ENCODE assay signal across 8 cellular contexts in the genomic region with DNA sequence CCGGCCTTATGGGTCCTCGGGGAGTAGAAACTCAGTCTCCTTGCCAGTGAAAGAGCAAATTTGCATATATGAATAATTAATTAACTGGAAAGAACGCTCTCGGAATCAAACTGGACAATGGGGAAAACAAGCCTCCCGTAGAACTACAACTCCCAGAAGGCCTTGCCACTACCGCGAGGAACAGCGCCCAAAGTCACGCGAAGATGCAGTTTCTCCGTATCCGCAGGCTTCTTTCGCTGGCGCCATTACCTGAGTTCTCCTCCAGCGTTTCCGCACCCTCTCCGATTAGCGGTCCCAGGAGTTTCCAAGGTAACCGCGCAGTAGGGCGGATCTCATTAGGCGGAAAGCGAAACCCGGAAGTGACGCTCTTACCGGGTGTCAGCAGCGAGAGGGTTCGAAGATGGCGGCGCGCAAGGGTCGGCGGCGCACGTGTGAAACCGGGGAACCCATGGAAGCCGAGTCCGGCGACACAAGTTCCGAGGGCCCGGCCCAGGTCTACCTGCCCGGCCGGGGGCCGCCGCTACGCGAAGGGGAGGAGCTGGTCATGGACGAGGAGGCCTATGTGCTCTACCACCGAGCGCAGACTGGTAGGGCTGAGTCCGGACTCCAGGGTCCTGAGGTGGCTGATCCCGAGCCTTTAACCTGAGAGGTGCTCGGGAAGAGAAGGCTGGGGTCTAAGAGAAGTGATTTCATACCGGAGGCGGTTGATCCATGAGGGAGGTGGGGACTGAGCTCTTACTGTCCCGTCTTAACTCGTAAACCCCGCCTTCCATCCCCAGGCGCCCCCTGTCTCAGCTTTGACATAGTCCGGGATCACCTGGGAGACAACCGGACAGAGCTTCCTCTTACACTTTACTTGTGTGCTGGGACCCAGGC. TPM values are rescaled to one million over a fixed set of nuclear protein-coding genes. Genes with fewer than 3 reads are reported as not detected.
DNase-seq lines count a peak whose midpoint lies in the region; ATAC-seq, FAIRE-seq and TF ChIP-seq lines count a peak whose summit lies in the region.

A gene (plus strand): TSS at position 378 of the 876 bp plus-strand sequence. CDS start 23 bp downstream, at position 401.

- H3K18ac ChIP-seq in H1 (ENCODE audit: extremely low read depth, low read length): no peak within 1 kb of the TSS; the same call in 1 of the 2 replicates
- H3K18ac ChIP-seq in mesenchymal stem cell (ENCODE audit: low read depth in 1 of 2, low read length in 2 of 2): peak within 1 kb of the TSS; percentile 25 to 69

- H3K27me3 ChIP-seq in H1 (replicated peaks in 1 of 4; ENCODE audit: control insufficient read depth in 3 of 4, extremely low read depth in 1 of 4, insufficient read depth in 3 of 4, low read length in 3 of 4) (no peaks in the 10 kb centered on the region), mesenchymal stem cell (ENCODE audit: control insufficient read depth in 1 of 2, insufficient read depth in 1 of 2, low read length in 2 of 2) (no peaks in the 10 kb centered on the region)

- POLR2A ChIA-PET in H1 (lab: Charles Lee; ENCODE audit: partially characterized antibody): interaction anchor here (0.6 to 3.0 kb wide), 27 partner anchors 8 to 112 kb away, joined by 3 to 17 read pairs (median 4); a partner anchor contains a TSS

- DNase-seq in CMK (ENCODE audit: low read depth) (peak; percentile 93), HTR-8/SVneo (ENCODE audit: insufficient read length, low spot score) (peak; percentile 97), NOMO-1 treated with dmso at 0.1 percent for 144 hours (lab: John Stamatoyannopoulos, UW; ENCODE audit: unreplicated experiment) (peak; percentile 86), H1 (ENCODE audit: low read depth in 1 of 2, low spot score in 2 of 2) (peak; percentile 90 to 91), mesenchymal stem cell (peak; percentile 98)
- DNase-seq in activated CD8-positive, alpha-beta memory T cell treated with anti-CD3 and anti-CD28 coated beads for 48 hours (ENCODE audit: low read depth in 2 of 3, low spot score in 2 of 3): peak; percentile 65 to 84 (median 77)
- peak; percentile 81 for DNase-seq in stimulated activated CD8-positive, alpha-beta memory T cell treated with anti-CD3 and anti-CD28 coated beads, Interleukin-12 subunit alpha, Interleukin-12 subunit beta, amount 100 ng/mL, for 4 hours (ENCODE audit: low read depth)

- H2BK12ac ChIP-seq in H1 (ENCODE audit: low read depth, low read length) (no peak within 1 kb of the TSS; the same call in 1 of the 2 replicates), mesenchymal stem cell (ENCODE audit: low read length in 2 of 2) (no peak within 1 kb of the TSS)

- FAIRE-seq in HTR-8/SVneo (lab: Jason Lieb, UNC) (peak; percentile 94), H1 (lab: Jason Lieb, UNC) (peak; percentile 89)

- H3K79me1 ChIP-seq in H1 (ENCODE audit: low read depth, low read length) (peaks cover 2% of the 10 kb centered on the region; the same call in 1 of the 2 replicates), mesenchymal stem cell (replicated peaks; ENCODE audit: low read length, poor library complexity, severe bottlenecking) (peaks cover 41% of the 10 kb centered on the region)

- H3K9me3 ChIP-seq in H1 (ENCODE audit: insufficient read depth in 2 of 2, low read depth in 1 of 2, low read length in 1 of 2): no peaks in the 10 kb centered on the region
- H3K9me3 ChIP-seq in mesenchymal stem cell (ENCODE audit: control insufficient read depth, low read length): no peaks in the 10 kb centered on the region

- 0 out of 4 replicates have a peak, but pooled peaks of 1 of the 2 experiments have one; percentile 0 for TF ChIP-seq RAD21 in H1 (IDR thresholded peaks at IDR 0.05 in 1 of 2, conservative IDR thresholded peaks at IDR 0.05 in 1 of 2; ENCODE audit: low read depth in 2 of 2, low read length in 2 of 2)

- H4K8ac ChIP-seq in H1 (ENCODE audit: extremely low read depth, insufficient read depth, low read length) (peak within 1 kb of the TSS; percentile 98; the same call in 1 of the 2 replicates), mesenchymal stem cell (ENCODE audit: low read length) (peak within 1 kb of the TSS; percentile 4)

- H3K4me1 ChIP-seq in H1 (replicated peaks in 1 of 4; ENCODE audit: control insufficient read depth in 3 of 4, insufficient read depth in 4 of 4, low read length in 3 of 4) (peaks cover 0 to 5% (median 4%) of the 10 kb centered on the region in 4 experiments; a peak in 4 of 7 replicates), mesenchymal stem cell (ENCODE audit: control insufficient read depth, insufficient read depth, low read depth, low read length) (peaks cover 18% of the 10 kb centered on the region)

- no peak within 1 kb of the TSS for H2BK20ac ChIP-seq in H1 (ENCODE audit: low read length)

- peak within 1 kb of the TSS; percentile 63 for H4K5ac ChIP-seq in H1 (ENCODE audit: insufficient read length, low read depth, low read length)

- H2BK120ac ChIP-seq in H1 (replicated peaks; ENCODE audit: low read depth, low read length) (no peak within 1 kb of the TSS), mesenchymal stem cell (ENCODE audit: low read depth, low read length) (no peak within 1 kb of the TSS)

- CTCF ChIA-PET in H1 (lab: Charles Lee; ENCODE audit: partially characterized antibody): interaction anchor here (0.7 to 1.9 kb wide), 10 partner anchors 10 to 169 kb away, joined by 3 to 8 read pairs (median 4); a partner anchor contains a TSS

- no peak within 1 kb of the TSS for H2AK5ac ChIP-seq in H1 (ENCODE audit: low read depth, low read length)
- H2AK5ac ChIP-seq in mesenchymal stem cell (ENCODE audit: low read length, severe bottlenecking): peak within 1 kb of the TSS; percentile 91

- no peak for TF ChIP-seq CTCF in H1 (IDR thresholded peaks at IDR 0.05; ENCODE audit: control extremely low read depth in 1 of 3, insufficient read depth in 1 of 3, low read depth in 1 of 3, low read length in 3 of 3)

- H3K27ac ChIP-seq in H1 (ENCODE audit: low read depth, low read length) (peak within 1 kb of the TSS; percentile 62), mesenchymal stem cell (ENCODE audit: low read length, poor library complexity, severe bottlenecking) (peak within 1 kb of the TSS; percentile 81)

- peak within 1 kb of the TSS; percentile 64 to 93 (median 92) for H3K9ac ChIP-seq in H1 (replicated peaks in 1 of 4; ENCODE audit: extremely low read depth in 1 of 4, low read depth in 3 of 4, low read length in 3 of 4)
- H3K9ac ChIP-seq in mesenchymal stem cell (ENCODE audit: low read length): peak within 1 kb of the TSS; percentile 95

- peaks cover 0 to 8% of the 10 kb centered on the region in 2 experiments; a peak in 2 of 4 replicates for H3K79me2 ChIP-seq in H1 (ENCODE audit: control insufficient read depth in 1 of 2, insufficient read depth in 2 of 2, low read length in 2 of 2)

- peak; percentile 77 for ATAC-seq in GM21360 (IDR thresholded peaks at IDR 0.05; ENCODE audit: unreplicated experiment)

- peaks cover 9% of the 10 kb centered on the region for H3K23me2 ChIP-seq in H1 (ENCODE audit: low read depth, low read length)

- H3K23ac ChIP-seq in H1 (ENCODE audit: insufficient read length): no peak within 1 kb of the TSS
- no peak within 1 kb of the TSS for H3K23ac ChIP-seq in mesenchymal stem cell (ENCODE audit: low read length in 2 of 2)

- H2BK5ac ChIP-seq in H1 (ENCODE audit: low read depth, low read length) (peak within 1 kb of the TSS; percentile 63), mesenchymal stem cell (ENCODE audit: low read depth, low read length, poor library complexity, severe bottlenecking) (no peak within 1 kb of the TSS)

- TF ChIP-seq EP300 in H1 (IDR thresholded peaks at IDR 0.05; ENCODE audit: borderline replicate concordance in 1 of 2, low read depth in 2 of 2, low read length in 2 of 2): no peak

- WGBS in H1 (ENCODE audit: extremely low coverage in 1 of 2, insufficient coverage in 1 of 2, insufficient read length in 1 of 2, insufficient replicate concordance in 2 of 2, low coverage in 1 of 2, low lambda C conversion rate in 2 of 2, missing lambda C conversion rate in 1 of 2), 2 experiments: 1% methylated on average over 60 of the region's 61 CpGs; no CpG with 5 or more reads in 1 of the 2 experiments
- under 1% methylated on average over 61 of the region's 61 CpGs for WGBS in mesenchymal stem cell

- peak within 1 kb of the TSS; percentile 54 for H2AFZ ChIP-seq in H1 (ENCODE audit: low read length)
- peak within 1 kb of the TSS; percentile 94 for H2AFZ ChIP-seq in mesenchymal stem cell (ENCODE audit: low read depth, low read length)

- H2BK15ac ChIP-seq in H1 (ENCODE audit: low read length): no peak within 1 kb of the TSS
- peak within 1 kb of the TSS; percentile 82 for H2BK15ac ChIP-seq in mesenchymal stem cell (ENCODE audit: low read depth, poor library complexity, severe bottlenecking)

- H3K36me3 ChIP-seq in H1 (ENCODE audit: control insufficient read depth in 2 of 4, insufficient read depth in 4 of 4, low read length in 3 of 4) (peaks cover 12 to 32% (median 26%) of the 10 kb centered on the region in 4 experiments), mesenchymal stem cell (ENCODE audit: control insufficient read depth in 1 of 2, insufficient read depth in 2 of 2, low read depth in 1 of 2, low read length in 2 of 2) (peaks cover 35 to 41% of the 10 kb centered on the region in 2 experiments)

- H3K4ac ChIP-seq in H1 (replicated peaks; ENCODE audit: insufficient read length, low read depth, low read length) (peak within 1 kb of the TSS; percentile 61), mesenchymal stem cell (ENCODE audit: low read depth in 1 of 2, low read length in 2 of 2) (peak within 1 kb of the TSS; percentile 27 to 55)

- H3K14ac ChIP-seq in H1 (ENCODE audit: insufficient read length) (no peak within 1 kb of the TSS), mesenchymal stem cell (ENCODE audit: low read length in 2 of 2) (peak within 1 kb of the TSS in 1 of 2 experiments; percentile 79)

- TF ChIP-seq POLR2A in H1 (IDR thresholded peaks at IDR 0.05; ENCODE audit: control extremely low read depth in 1 of 2, low read depth in 2 of 2, low read length in 2 of 2): peak; percentile 47 to 94

- H4K91ac ChIP-seq in H1 (replicated peaks; ENCODE audit: insufficient read length, low read length) (peak within 1 kb of the TSS; percentile 61), mesenchymal stem cell (ENCODE audit: low read length) (peak within 1 kb of the TSS; percentile 65)

- H3K56ac ChIP-seq in H1 (replicated peaks; ENCODE audit: insufficient read length, low read depth, low read length): peak within 1 kb of the TSS; percentile 62

- H3K4me2 ChIP-seq in H1 (ENCODE audit: insufficient read depth in 1 of 2, low read depth in 2 of 2, low read length in 2 of 2): peak within 1 kb of the TSS; percentile 53 to 85
- H3K4me2 ChIP-seq in mesenchymal stem cell (ENCODE audit: low read length, poor library complexity, severe bottlenecking): peak within 1 kb of the TSS; percentile 96

- peak within 1 kb of the TSS; percentile 80 to 99 (median 95) for H3K4me3 ChIP-seq in H1 (ENCODE audit: extremely low read depth in 1 of 4, insufficient read depth in 2 of 4, low read depth in 3 of 4, low read length in 4 of 4)
- H3K4me3 ChIP-seq in mesenchymal stem cell (ENCODE audit: insufficient read depth in 1 of 2, low read depth in 1 of 2, low read length in 2 of 2): peak within 1 kb of the TSS; percentile 89 to 98

- peaks cover 0 to 11% of the 10 kb centered on the region in 2 experiments for H4K20me1 ChIP-seq in H1 (replicated peaks in 1 of 2; ENCODE audit: control insufficient read depth in 1 of 2, insufficient read depth in 2 of 2, low read length in 2 of 2)

RNA-seq across cellular contexts. Expression of the gene that starts here (rescaled TPM):
- 61.9 and 64.9 TPM in 2 replicates for total RNA-seq in H1 (2021; fragmentation: NEBNext Ultra II Directional; extraction: Animal tissue kit (Norgen Biotek cat#: 25700))
- polyA plus RNA-seq in H1 (2011; rRNA removed): 36.9 and 46.4 TPM in 2 replicates
- 44.2 TPM for polyA plus RNA-seq in H1 (2011; cell fraction: cytosol; rRNA removed)
- 30.1 TPM for polyA plus RNA-seq in H1 (2011; cell fraction: nucleus; rRNA removed)
- polyA plus RNA-seq in H1 (2012, experiment 1 of 2): 25.4 to 44.2 TPM (median 41.0 TPM) in 4 replicates
- 36.9 TPM for polyA plus RNA-seq in H1 (2012, experiment 2 of 2)
- 18.6 TPM for polyA plus RNA-seq in H1 (2013, experiment 1 of 2)
- polyA plus RNA-seq in H1 (2013, experiment 2 of 2): 17.3 TPM
- polyA minus RNA-seq in H1 (2011; rRNA and poly(A)+ RNA removed): 11.5 and 19.1 TPM in 2 replicates
- 24.4 TPM for polyA minus RNA-seq in H1 (2011; cell fraction: cytosol; rRNA and poly(A)+ RNA removed)
- 18.2 TPM for polyA minus RNA-seq in H1 (2011; cell fraction: nucleus; rRNA and poly(A)+ RNA removed)
- polyA plus RNA-seq in mesenchymal stem cell (2013, experiment 1 of 2): 10.0 TPM
- polyA plus RNA-seq in mesenchymal stem cell (2013, experiment 2 of 2): 9.0 TPM

Comparison
In these comparisons a context has a peak if more than half of its experiments do, and no peak if none do; other contexts are left out.
1. Peak in every context shown above with its lines: DNase-seq, ATAC-seq, H3K4me3 ChIP-seq and H3K27ac ChIP-seq.